In the genomic region with DNA sequence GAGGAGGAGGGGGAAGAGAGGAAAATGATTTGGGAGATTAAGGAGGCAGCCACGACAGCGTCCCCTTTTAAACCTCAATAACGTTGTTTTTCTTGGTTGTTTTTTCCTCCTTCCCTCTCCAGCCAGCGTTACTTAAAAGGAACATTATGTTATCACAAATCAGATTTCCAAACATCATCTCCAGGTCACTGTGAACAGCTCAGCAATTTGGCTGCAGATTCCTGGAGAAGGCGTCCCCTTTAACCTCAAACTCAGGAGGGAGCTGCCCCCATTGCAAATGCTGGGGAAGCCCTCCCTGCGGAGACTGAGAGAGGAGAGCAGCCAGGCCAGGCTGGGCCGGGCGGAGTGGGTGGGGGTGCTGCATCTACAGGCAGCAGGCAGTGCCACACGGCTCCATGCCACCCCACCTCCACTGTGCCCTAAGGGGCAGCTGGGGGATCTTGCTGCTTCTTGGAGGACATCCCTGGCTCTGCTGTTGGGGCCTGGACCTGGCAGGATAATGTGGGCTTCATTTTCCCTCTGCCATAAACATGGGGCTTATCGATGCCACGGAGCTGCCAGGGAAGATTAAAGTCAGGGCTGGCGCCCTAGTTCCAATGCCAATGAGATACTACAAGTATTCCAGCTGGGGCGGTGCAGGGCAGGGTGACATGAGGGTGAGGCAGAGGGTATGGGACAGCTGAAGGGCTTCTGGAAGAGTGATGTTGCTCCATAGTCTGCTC, we compare ENCODE assay signal across 24 cellular contexts.
DNase-seq lines count a peak whose midpoint lies in the region; ATAC-seq, FAIRE-seq and TF ChIP-seq lines count a peak whose summit lies in the region.
"Had no signal": no experiment of that assay in that cellular context is flagged by ENCODE, and none has a peak within 500 bp of the region (broad histone marks: within the 10 kb centered on the region; RNA-seq: fewer than 3 reads in every experiment).

No MANE protein-coding gene starts in this region.

- H3K4me1 ChIP-seq in neuronal stem cell (ENCODE audit: control insufficient read depth in 2 of 2, insufficient read depth in 1 of 2, low read depth in 1 of 2, low read length in 2 of 2), result peaks cover 0 to 8% of the 10 kb centered on the region in 2 donors
- H3K4me1 ChIP-seq: body of pancreas, SJSA1 had no signal

- DNase-seq in GM10248 (ENCODE audit: extremely low spot score) (peak; percentile 4), coronary artery (ENCODE audit: low spot score) (peak; percentile 65), left ventricle myocardium superior (peak; percentile 50), neuronal stem cell (ENCODE audit: low spot score) (no peak), DMS153 treated with DMSO at 0.1 percent for 48 hours (lab: John Stamatoyannopoulos, UW; ENCODE audit: unreplicated experiment) (no peak), D721Med (ENCODE audit: insufficient read length, low spot score) (no peak), HPDE6-E6E7 (ENCODE audit: extremely low spot score) (no peak)
- DNase-seq: activated CD4-positive, alpha-beta T cell treated with anti-CD3 and anti-CD28 coated beads for 1 hour; activated effector memory CD4-positive, alpha-beta T cell treated with anti-CD3 and anti-CD28 coated beads, Interleukin-2, amount 50 U/mL, for 16 hours; AML-193; body of pancreas; effector memory CD8-positive, alpha-beta T cell; GF-D8; NCI-H1048; NCI-H187; NCI-H526 treated with DMSO at 0.1 percent for 48 hours; T-helper 1 cell; upper lobe of right lung had no signal

- TF ChIP-seq CTCF in GM10248 (IDR thresholded peaks at IDR 0.05; ENCODE audit: control extremely low read depth, extremely low read depth, low read depth, missing control alignments) (no peak), coronary artery (IDR thresholded peaks at IDR 0.05) (no peak), D721Med (IDR thresholded peaks at IDR 0.05; ENCODE audit: insufficient read depth, missing control alignments) (no peak)

- no peak overlapping the region for H2AFZ ChIP-seq in neuronal stem cell (ENCODE audit: low read length)

- no peak overlapping the region for H3K27ac ChIP-seq in coronary artery
- H3K27ac ChIP-seq in neuronal stem cell (replicated peaks; ENCODE audit: low read length), result no peak overlapping the region
- H3K27ac ChIP-seq: body of pancreas, SJSA1, upper lobe of right lung had no signal

- no peaks in the 10 kb centered on the region for H3K79me1 ChIP-seq in neuronal stem cell (ENCODE audit: low read depth, low read length)

- no peaks in the 10 kb centered on the region for H3K9me3 ChIP-seq in neuronal stem cell (replicated peaks in 1 of 2; ENCODE audit: control insufficient read depth in 2 of 2, insufficient read depth in 1 of 2, low read depth in 1 of 2, low read length in 2 of 2)
- H3K9me3 ChIP-seq: body of pancreas, SJSA1, upper lobe of right lung had no signal

- peaks cover 0 to 10% (median 0%) of the 10 kb centered on the region in 3 experiments for H3K27me3 ChIP-seq in neuronal stem cell (ENCODE audit: control insufficient read depth in 3 of 3, insufficient read depth in 3 of 3, low read depth in 1 of 3, low read length in 3 of 3)
- H3K27me3 ChIP-seq: body of pancreas, SJSA1, upper lobe of right lung had no signal

- no peak overlapping the region for H3K4ac ChIP-seq in neuronal stem cell (ENCODE audit: low read length)

- no peak overlapping the region for H3K4me2 ChIP-seq in neuronal stem cell (ENCODE audit: insufficient read depth, low read length, poor library complexity, severe bottlenecking)

- H2BK15ac ChIP-seq in neuronal stem cell (ENCODE audit: low read length), result no peak overlapping the region

- no peak overlapping the region for H2BK5ac ChIP-seq in neuronal stem cell (ENCODE audit: low read length)

- no peak overlapping the region for H2BK120ac ChIP-seq in neuronal stem cell (ENCODE audit: low read depth, low read length)

- H3K23ac ChIP-seq in neuronal stem cell (ENCODE audit: low read depth, low read length, poor library complexity), result no peak overlapping the region

- WGBS in neuronal stem cell (ENCODE audit: extremely low coverage in 2 of 2, insufficient read length in 2 of 2, insufficient replicate concordance in 1 of 2), 2 donors, result no CpG with 5 or more reads among the region's 13 CpGs

- H3K4me3 ChIP-seq in coronary artery (no peak overlapping the region), neuronal stem cell (ENCODE audit: low read length in 2 of 2) (no peak overlapping the region)
- H3K4me3 ChIP-seq: body of pancreas, SJSA1, upper lobe of right lung had no signal

- intact Hi-C loops in left ventricle myocardium superior (cut with micrococcal nuclease), result no loop called here

- ATAC-seq in left ventricle myocardium superior (peak; percentile 88), GM21360 (IDR thresholded peaks at IDR 0.05; ENCODE audit: unreplicated experiment) (no peak)
- ATAC-seq: body of pancreas; effector memory CD8-positive, alpha-beta T cell; natural killer cell treated with Interleukin-12 subunit alpha and Interleukin-12 subunit beta and Interleukin-15 and Interleukin-18, amount 100 ng/mL, for 72 hours; upper lobe of right lung had no signal

- H2AK5ac ChIP-seq in neuronal stem cell (ENCODE audit: low read depth, low read length), result no peak overlapping the region

- H4K8ac ChIP-seq in neuronal stem cell (ENCODE audit: low read depth, low read length), result no peak overlapping the region

- no peak overlapping the region for H3K9ac ChIP-seq in neuronal stem cell (ENCODE audit: low read depth, low read length, poor library complexity)

- no peak overlapping the region for H4K91ac ChIP-seq in neuronal stem cell (ENCODE audit: low read depth, low read length, poor library complexity)

- H3K18ac ChIP-seq in neuronal stem cell (ENCODE audit: low read length), result peak overlapping the region; percentile 11

- H2BK12ac ChIP-seq in neuronal stem cell (ENCODE audit: low read length), result no peak overlapping the region

- POLR2A ChIA-PET in GM10248 (lab: Yijun Ruan, JAX), result no interaction called here

- FAIRE-seq in D721Med (lab: Jason Lieb, UNC), result no peak
- FAIRE-seq: A204.1, H1, RCC 7860 had no signal

- CTCF ChIA-PET in GM10248 (lab: Yijun Ruan, JAX), result no interaction called here

- H3K36me3 ChIP-seq in neuronal stem cell (replicated peaks in 1 of 2; ENCODE audit: control insufficient read depth in 2 of 2, insufficient read depth in 2 of 2, low read length in 2 of 2), result no peaks in the 10 kb centered on the region
- H3K36me3 ChIP-seq: SJSA1, upper lobe of right lung had no signal

- H3K14ac ChIP-seq in neuronal stem cell (ENCODE audit: low read length), result no peak overlapping the region

Comparison
In these comparisons a context has a peak if more than half of its experiments do, and no peak if none do; other contexts are left out.
1. DNase-seq: peak in GM10248 (single experiment), coronary artery (single experiment) and left ventricle myocardium superior (single experiment); none in neuronal stem cell (single experiment), DMS153 treated with DMSO at 0.1 percent for 48 hours (single experiment), D721Med (single experiment) and HPDE6-E6E7 (single experiment).